ENCODE assay signal across 21 cellular contexts in genomic region chr2:27009083-27009482, GRCh38. TPM values are rescaled to one million over a fixed set of nuclear protein-coding genes. Genes with fewer than 3 reads are reported as not detected.
A peak's percentile ranks its signal among the peaks of the same experiment; 100 is the strongest.
DNase-seq lines count a peak whose midpoint lies in the region; ATAC-seq and TF ChIP-seq lines count a peak whose summit lies in the region.
"Had no signal": no experiment of that assay in that cellular context is flagged by ENCODE, and none has a peak within 500 bp of the region (broad histone marks: within the 10 kb centered on the region; RNA-seq: fewer than 3 reads in every experiment).

No MANE protein-coding gene starts in this region.

- POLR2A ChIA-PET in CD8-positive, alpha-beta memory T cell (lab: Charles Lee) = no interaction called here

- H3K36me3 ChIP-seq in cardiac muscle cell = no peaks in the 10 kb centered on the region
- H3K36me3 ChIP-seq in CD8-positive, alpha-beta memory T cell (ENCODE audit: insufficient read depth, low read length) = no peaks in the 10 kb centered on the region
- no peaks in the 10 kb centered on the region for H3K36me3 ChIP-seq in adipocyte (ENCODE audit: control insufficient read depth, insufficient read depth, low read length, severe bottlenecking)
- H3K36me3 ChIP-seq: BLaER1, HAP-1 had no signal

- no peak for ATAC-seq in right cardiac atrium
- ATAC-seq in left lobe of liver = peak; percentile 54
- ATAC-seq in stimulated activated memory B cell treated with anti-CD40 and anti-IgM and Interleukin-4, amounts not matched to agents 10 μg/mL and 1 μg/mL and 100 μg/mL, for 72 hours = no peak
- ATAC-seq: CD8-positive, alpha-beta T cell; GM12878; GM23338 had no signal

- H3K4me3 Mint-ChIP-seq in CD8-positive, alpha-beta memory T cell = no peak overlapping the region
- H3K4me3 Mint-ChIP-seq in activated T-helper 1 cell treated with anti-CD3 and anti-CD28 coated beads, Interleukin-12 subunit alpha, Interleukin-12 subunit beta, Interleukin-2, Interleukin-4 antibody, amounts not matched to agents 30 ng/mL and 10 ng/mL and 1 ng/mL, durations not matched to agents 14 hours and 24 hours and 36 hours = no peak overlapping the region
- H3K4me3 Mint-ChIP-seq in stimulated activated memory B cell treated with anti-CD40 and anti-IgM and Interleukin-4, amounts not matched to agents 10 μg/mL and 1 μg/mL and 100 μg/mL, for 72 hours = no peak overlapping the region
- H3K4me3 Mint-ChIP-seq: B cell; CD4-positive, CD25-positive, alpha-beta regulatory T cell; CD8-positive, alpha-beta T cell; GM23338 had no signal

- H3K27me3 Mint-ChIP-seq in CD8-positive, alpha-beta memory T cell = peaks cover 1 to 13% of the 10 kb centered on the region in 2 donors
- H3K27me3 Mint-ChIP-seq in activated T-helper 1 cell treated with anti-CD3 and anti-CD28 coated beads, Interleukin-12 subunit alpha, Interleukin-12 subunit beta, Interleukin-2, Interleukin-4 antibody, amounts not matched to agents 30 ng/mL and 10 ng/mL and 1 ng/mL, durations not matched to agents 14 hours and 24 hours and 36 hours (ENCODE audit: insufficient read depth) = peaks cover 21% of the 10 kb centered on the region
- peaks cover under 1% of the 10 kb centered on the region for H3K27me3 Mint-ChIP-seq in stimulated activated memory B cell treated with anti-CD40 and anti-IgM and Interleukin-4, amounts not matched to agents 10 μg/mL and 1 μg/mL and 100 μg/mL, for 72 hours

- CTCF ChIA-PET in CD8-positive, alpha-beta memory T cell (lab: Charles Lee) = interaction anchor here (0.9 kb wide), 1 partner anchor 47 kb away, joined by 3 read pairs; no protein-coding TSS in a partner anchor

- DNase-seq in cardiac muscle cell (ENCODE audit: low read depth in 1 of 2, low spot score in 1 of 2) = no peak
- no peak for DNase-seq in right cardiac atrium
- no peak for DNase-seq in CD8-positive, alpha-beta memory T cell
- no peak for DNase-seq in adipocyte (ENCODE audit: low read depth)
- no peak for DNase-seq in left lobe of liver (ENCODE audit: low spot score)
- DNase-seq in stimulated activated CD4-positive, alpha-beta T cell treated with anti-CD3 and anti-CD28 coated beads, Interleukin-2, amount 100 ng/mL, for 24 hours = no peak
- no peak for DNase-seq in activated T-helper 1 cell treated with anti-CD3 and anti-CD28 coated beads, Interleukin-12 subunit alpha, Interleukin-12 subunit beta, Interleukin-2, Interleukin-4 antibody, amounts not matched to agents 30 ng/mL and 10 ng/mL and 1 ng/mL, durations not matched to agents 14 hours and 24 hours and 36 hours (ENCODE audit: low spot score)
- DNase-seq: CD4-positive, CD25-positive, alpha-beta regulatory T cell; CD8-positive, alpha-beta T cell; DMS 273 treated with DMSO at 0.1 percent for 48 hours; DMS79; EL; GDM1 had no signal

- H3K27me3 ChIP-seq in cardiac muscle cell = no peaks in the 10 kb centered on the region
- H3K27me3 ChIP-seq in right cardiac atrium (ENCODE audit: control insufficient read depth, insufficient read depth) = no peaks in the 10 kb centered on the region
- no peaks in the 10 kb centered on the region for H3K27me3 ChIP-seq in CD8-positive, alpha-beta memory T cell (ENCODE audit: insufficient read depth, low read length, poor library complexity, severe bottlenecking)
- no peaks in the 10 kb centered on the region for H3K27me3 ChIP-seq in adipocyte (replicated peaks; ENCODE audit: control insufficient read depth, insufficient read depth, low read length)
- H3K27me3 ChIP-seq: BLaER1 had no signal

- H3K4me1 ChIP-seq in cardiac muscle cell (ENCODE audit: low read depth) = peaks cover 56% of the 10 kb centered on the region
- H3K4me1 ChIP-seq in right cardiac atrium (ENCODE audit: control insufficient read depth, insufficient read depth, low read length) = peaks cover 7% of the 10 kb centered on the region
- H3K4me1 ChIP-seq in CD8-positive, alpha-beta memory T cell (ENCODE audit: insufficient read depth, low read length) = no peaks in the 10 kb centered on the region
- peaks cover 43% of the 10 kb centered on the region for H3K4me1 ChIP-seq in adipocyte (ENCODE audit: control insufficient read depth, insufficient read depth, low read length)
- H3K4me1 ChIP-seq: BLaER1, HAP-1 had no signal

- peaks cover 0 to 1% (median 0%) of the 10 kb centered on the region in 3 donors for H3K36me3 Mint-ChIP-seq in CD8-positive, alpha-beta memory T cell
- H3K36me3 Mint-ChIP-seq in activated T-helper 1 cell treated with anti-CD3 and anti-CD28 coated beads, Interleukin-12 subunit alpha, Interleukin-12 subunit beta, Interleukin-2, Interleukin-4 antibody, amounts not matched to agents 30 ng/mL and 10 ng/mL and 1 ng/mL, durations not matched to agents 14 hours and 24 hours and 36 hours (ENCODE audit: low read depth) = peaks cover 1% of the 10 kb centered on the region
- H3K36me3 Mint-ChIP-seq in stimulated activated memory B cell treated with anti-CD40 and anti-IgM and Interleukin-4, amounts not matched to agents 10 μg/mL and 1 μg/mL and 100 μg/mL, for 72 hours = no peaks in the 10 kb centered on the region
- H3K36me3 Mint-ChIP-seq: CD8-positive, alpha-beta T cell had no signal

- H3K27ac Mint-ChIP-seq in CD8-positive, alpha-beta memory T cell = no peak overlapping the region
- no peak overlapping the region for H3K27ac Mint-ChIP-seq in activated T-helper 1 cell treated with anti-CD3 and anti-CD28 coated beads, Interleukin-12 subunit alpha, Interleukin-12 subunit beta, Interleukin-2, Interleukin-4 antibody, amounts not matched to agents 30 ng/mL and 10 ng/mL and 1 ng/mL, durations not matched to agents 14 hours and 24 hours and 36 hours
- no peak overlapping the region for H3K27ac Mint-ChIP-seq in stimulated activated memory B cell treated with anti-CD40 and anti-IgM and Interleukin-4, amounts not matched to agents 10 μg/mL and 1 μg/mL and 100 μg/mL, for 72 hours
- H3K27ac Mint-ChIP-seq: B cell; CD4-positive, CD25-positive, alpha-beta regulatory T cell; CD8-positive, alpha-beta T cell; GM23338 had no signal

- H3K27ac ChIP-seq in cardiac muscle cell (peak overlapping the region; percentile 91), right cardiac atrium (ENCODE audit: low read length) (no peak overlapping the region)
- peak overlapping the region; percentile 43 for H3K27ac ChIP-seq in CD8-positive, alpha-beta memory T cell (ENCODE audit: low read depth, low read length)
- H3K27ac ChIP-seq: 22Rv1, BLaER1, C4-2B had no signal

- intact Hi-C loops in right cardiac atrium (cut with DNase I) = no loop called here
- intact Hi-C loops in activated T-helper 1 cell treated with anti-CD3 and anti-CD28 coated beads, Interleukin-12 subunit alpha, Interleukin-12 subunit beta, Interleukin-2, Interleukin-4 antibody, amounts not matched to agents 30 ng/mL and 10 ng/mL and 1 ng/mL, durations not matched to agents 14 hours and 24 hours and 36 hours (cut with micrococcal nuclease) = no loop called here

- H3K9me3 Mint-ChIP-seq in CD8-positive, alpha-beta memory T cell = no peaks in the 10 kb centered on the region
- H3K9me3 Mint-ChIP-seq in activated T-helper 1 cell treated with anti-CD3 and anti-CD28 coated beads, Interleukin-12 subunit alpha, Interleukin-12 subunit beta, Interleukin-2, Interleukin-4 antibody, amounts not matched to agents 30 ng/mL and 10 ng/mL and 1 ng/mL, durations not matched to agents 14 hours and 24 hours and 36 hours = no peaks in the 10 kb centered on the region
- no peaks in the 10 kb centered on the region for H3K9me3 Mint-ChIP-seq in stimulated activated memory B cell treated with anti-CD40 and anti-IgM and Interleukin-4, amounts not matched to agents 10 μg/mL and 1 μg/mL and 100 μg/mL, for 72 hours
- H3K9me3 Mint-ChIP-seq: CD4-positive, CD25-positive, alpha-beta regulatory T cell; CD8-positive, alpha-beta T cell had no signal

- peak overlapping the region; percentile 44 for H3K9ac ChIP-seq in adipocyte (ENCODE audit: low read length)
- H3K9ac ChIP-seq: BLaER1 had no signal

- H3K9me3 ChIP-seq in cardiac muscle cell (ENCODE audit: low read depth) (no peaks in the 10 kb centered on the region), right cardiac atrium (ENCODE audit: control insufficient read depth, low read length) (no peaks in the 10 kb centered on the region), adipocyte (ENCODE audit: control insufficient read depth, low read length) (no peaks in the 10 kb centered on the region)
- H3K9me3 ChIP-seq in CD8-positive, alpha-beta memory T cell (ENCODE audit: low read length) = no peaks in the 10 kb centered on the region
- H3K9me3 ChIP-seq: BLaER1, HAP-1 had no signal

- H3K4me1 Mint-ChIP-seq in CD8-positive, alpha-beta memory T cell = peaks cover 1 to 7% (median 5%) of the 10 kb centered on the region in 3 donors
- H3K4me1 Mint-ChIP-seq in activated T-helper 1 cell treated with anti-CD3 and anti-CD28 coated beads, Interleukin-12 subunit alpha, Interleukin-12 subunit beta, Interleukin-2, Interleukin-4 antibody, amounts not matched to agents 30 ng/mL and 10 ng/mL and 1 ng/mL, durations not matched to agents 14 hours and 24 hours and 36 hours (ENCODE audit: low read depth) = no peaks in the 10 kb centered on the region
- H3K4me1 Mint-ChIP-seq in stimulated activated memory B cell treated with anti-CD40 and anti-IgM and Interleukin-4, amounts not matched to agents 10 μg/mL and 1 μg/mL and 100 μg/mL, for 72 hours = peaks cover under 1% of the 10 kb centered on the region
- H3K4me1 Mint-ChIP-seq: B cell had no signal

- no peak overlapping the region for H3K4me3 ChIP-seq in cardiac muscle cell
- H3K4me3 ChIP-seq in right cardiac atrium (ENCODE audit: low read length) = no peak overlapping the region
- H3K4me3 ChIP-seq in CD8-positive, alpha-beta memory T cell (ENCODE audit: low read length) = no peak overlapping the region
- H3K4me3 ChIP-seq in adipocyte (ENCODE audit: low read length) = no peak overlapping the region
- H3K4me3 ChIP-seq: BLaER1, GM12878, GM23338, HAP-1 had no signal

- TF ChIP-seq CTCF in cardiac muscle cell (IDR thresholded peaks at IDR 0.05; ENCODE audit: low read depth, low read length) = no peak

RNA-seq across cellular contexts. Expression of gene TMEM214, which starts 23.7 kb away (rescaled TPM):
- total RNA-seq in cardiac muscle cell = 38.9 and 48.5 TPM in 2 replicates
- polyA plus RNA-seq in cardiac muscle cell = 46.9 and 66.3 TPM in 2 replicates
- total RNA-seq in right cardiac atrium = 10 to 100 TPM; 40.8 to 56.7 (median 47.7) TPM
- polyA plus RNA-seq in right cardiac atrium = 29.4 TPM
- total RNA-seq in CD8-positive, alpha-beta memory T cell = 10 to 100 TPM; 67.6 to 71.7 TPM
- 36.3 TPM for polyA plus RNA-seq in CD8-positive, alpha-beta memory T cell
- 53.7 TPM for total RNA-seq in left lobe of liver
- total RNA-seq in activated T-helper 1 cell treated with anti-CD3 and anti-CD28 coated beads, Interleukin-12 subunit alpha, Interleukin-12 subunit beta, Interleukin-2, Interleukin-4 antibody, amounts not matched to agents 30 ng/mL and 10 ng/mL and 1 ng/mL, durations not matched to agents 14 hours and 24 hours and 36 hours = 97.5 and 98.1 TPM in 2 replicates

RNA-seq across cellular contexts. Expression of gene MAPRE3, which starts 38.6 kb away (rescaled TPM):
- total RNA-seq in cardiac muscle cell (75.9 and 143 TPM in 2 replicates), right cardiac atrium (10 to 100 TPM; 43.6 to 58.8 (median 49.9) TPM), left lobe of liver (16.6 TPM)
- polyA plus RNA-seq in cardiac muscle cell (212 TPM in 2 replicates), right cardiac atrium (85.1 TPM)
- 1 to 10 TPM; 2.4 to 3.0 TPM for total RNA-seq in CD8-positive, alpha-beta memory T cell
- polyA plus RNA-seq in CD8-positive, alpha-beta memory T cell = 2.0 TPM
- 3.1 and 3.7 TPM in 2 replicates for total RNA-seq in activated T-helper 1 cell treated with anti-CD3 and anti-CD28 coated beads, Interleukin-12 subunit alpha, Interleukin-12 subunit beta, Interleukin-2, Interleukin-4 antibody, amounts not matched to agents 30 ng/mL and 10 ng/mL and 1 ng/mL, durations not matched to agents 14 hours and 24 hours and 36 hours

RNA-seq across cellular contexts. Expression of gene AGBL5, which starts 42.4 kb away (rescaled TPM):
- total RNA-seq in cardiac muscle cell = 52.0 and 52.5 TPM in 2 replicates
- 67.0 and 77.7 TPM in 2 replicates for polyA plus RNA-seq in cardiac muscle cell
- total RNA-seq in right cardiac atrium = 10 to 100 TPM; 10.8 to 12.4 (median 11.4) TPM
- polyA plus RNA-seq in right cardiac atrium = 5.9 TPM
- 10 to 100 TPM; 16.0 to 17.3 TPM for total RNA-seq in CD8-positive, alpha-beta memory T cell
- polyA plus RNA-seq in CD8-positive, alpha-beta memory T cell = 11.5 TPM
- total RNA-seq in left lobe of liver = 7.6 TPM
- total RNA-seq in activated T-helper 1 cell treated with anti-CD3 and anti-CD28 coated beads, Interleukin-12 subunit alpha, Interleukin-12 subunit beta, Interleukin-2, Interleukin-4 antibody, amounts not matched to agents 30 ng/mL and 10 ng/mL and 1 ng/mL, durations not matched to agents 14 hours and 24 hours and 36 hours = 12.3 and 13.8 TPM in 2 replicates
